Comparison of ENCODE assay signal across 20 cellular contexts in genomic region chr6:10278786-10279185, GRCh38.
"Had no signal": no experiment of that assay in that cellular context is flagged by ENCODE, and none has a peak within 500 bp of the region (broad histone marks: within the 10 kb centered on the region; RNA-seq: fewer than 3 reads in every experiment).

No MANE protein-coding gene starts in this region.

- ATAC-seq: activated CD4-positive, alpha-beta T cell treated with anti-CD3 and anti-CD28 coated beads for 36 hours; left lung; right lobe of liver; stimulated activated effector memory CD8-positive, alpha-beta T cell treated with anti-CD3 and anti-CD28 coated beads, Interleukin-12 subunit alpha, Interleukin-12 subunit beta, amount 100 ng/mL, for 72 hours; upper lobe of right lung; WTC11 had no signal

- H3K27ac Mint-ChIP-seq: activated CD4-positive, alpha-beta T cell treated with anti-CD3 and anti-CD28 coated beads for 36 hours; activated naive CD8-positive, alpha-beta T cell; brain; naive B cell; stimulated activated effector memory CD8-positive, alpha-beta T cell treated with anti-CD3 and anti-CD28 coated beads, Interleukin-12 subunit alpha, Interleukin-12 subunit beta, amount 100 ng/mL, for 72 hours; T-helper 2 cell treated with Interferon-gamma antibody and Interleukin-4, amounts not matched to agents 5 μg/mL and 100 μg/mL, for 36 hours; WTC11 had no signal

- H3K9me3 Mint-ChIP-seq: T-helper 2 cell treated with Interferon-gamma antibody and Interleukin-4, amounts not matched to agents 5 μg/mL and 100 μg/mL, for 36 hours had no signal

- H3K4me1 Mint-ChIP-seq: activated CD4-positive, alpha-beta T cell treated with anti-CD3 and anti-CD28 coated beads for 36 hours; brain; naive B cell; stimulated activated effector memory CD8-positive, alpha-beta T cell treated with anti-CD3 and anti-CD28 coated beads, Interleukin-12 subunit alpha, Interleukin-12 subunit beta, amount 100 ng/mL, for 72 hours had no signal

- H3K36me3 ChIP-seq: colonic mucosa, left lung, right lobe of liver, stomach, thoracic aorta, upper lobe of right lung had no signal

- H3K27ac ChIP-seq: colonic mucosa, left lung, right lobe of liver, stomach, thoracic aorta, upper lobe of right lung had no signal

- H3K27me3 Mint-ChIP-seq: activated naive CD8-positive, alpha-beta T cell; brain; naive B cell had no signal

- H3K9me3 ChIP-seq: colonic mucosa, left lung, right lobe of liver, stomach, thoracic aorta, upper lobe of right lung had no signal

- DNase-seq: activated CD4-positive, alpha-beta T cell treated with anti-CD3 and anti-CD28 coated beads for 36 hours; activated CD4-positive, alpha-beta T cell treated with anti-CD3 and anti-CD28 coated beads, Interleukin-2, amount 50 U/mL, for 48 hours; activated T-cell treated with anti-CD3 and anti-CD28 coated beads for 4 hours; colonic mucosa; foreskin melanocyte; left lung; mammary epithelial cell; naive B cell; right lobe of liver; stimulated activated CD4-positive, alpha-beta T cell treated with anti-CD3 and anti-CD28 coated beads, Interleukin-4, amount 100 ng/mL, for 24 hours; stomach; upper lobe of right lung had no signal

- H3K4me2 ChIP-seq: smooth muscle cell had no signal

- H3K4me1 ChIP-seq: colonic mucosa, left lung, right lobe of liver, upper lobe of right lung had no signal

- H3K4me3 Mint-ChIP-seq: activated CD4-positive, alpha-beta T cell treated with anti-CD3 and anti-CD28 coated beads for 36 hours; activated naive CD8-positive, alpha-beta T cell; brain; naive B cell; neural crest cell; stimulated activated effector memory CD8-positive, alpha-beta T cell treated with anti-CD3 and anti-CD28 coated beads, Interleukin-12 subunit alpha, Interleukin-12 subunit beta, amount 100 ng/mL, for 72 hours; T-helper 2 cell treated with Interferon-gamma antibody and Interleukin-4, amounts not matched to agents 5 μg/mL and 100 μg/mL, for 36 hours; WTC11 had no signal

- H3K4me3 ChIP-seq: colonic mucosa, left lung, right lobe of liver, smooth muscle cell, stomach, thoracic aorta, upper lobe of right lung had no signal

- H3K27me3 ChIP-seq: colonic mucosa, left lung, right lobe of liver, stomach, upper lobe of right lung had no signal

- H3K36me3 Mint-ChIP-seq: activated naive CD8-positive, alpha-beta T cell; brain; naive B cell; stimulated activated effector memory CD8-positive, alpha-beta T cell treated with anti-CD3 and anti-CD28 coated beads, Interleukin-12 subunit alpha, Interleukin-12 subunit beta, amount 100 ng/mL, for 72 hours had no signal
